In genomic region chr16:9407206-9407758, GRCh38 we compare ENCODE assay signal across 31 cellular contexts.
"Had no signal": no experiment of that assay in that cellular context is flagged by ENCODE, and none has a peak within 500 bp of the region (broad histone marks: within the 10 kb centered on the region; RNA-seq: fewer than 3 reads in every experiment).

No MANE protein-coding gene starts in this region.

- H3K27me3 ChIP-seq: esophagus squamous epithelium, neutrophil, spleen, tibial nerve, upper lobe of left lung had no signal

- H3K36me3 ChIP-seq: esophagus squamous epithelium, heart right ventricle, lower lobe of right lung, neutrophil, spleen, thoracic aorta, tibial nerve, upper lobe of left lung had no signal

- H3K4me3 Mint-ChIP-seq: effector memory CD8-positive, alpha-beta T cell; immature natural killer cell; naive B cell; natural killer cell treated with Interleukin-12 subunit alpha and Interleukin-12 subunit beta and Interleukin-15 and Interleukin-18, amount 100 ng/mL, for 72 hours; neural crest cell; stimulated activated memory B cell treated with anti-CD40 and anti-IgM and Interleukin-4, amounts not matched to agents 10 μg/mL and 1 μg/mL and 100 μg/mL, for 72 hours had no signal

- H3K27ac Mint-ChIP-seq: effector memory CD8-positive, alpha-beta T cell; immature natural killer cell; naive B cell; natural killer cell treated with Interleukin-12 subunit alpha and Interleukin-12 subunit beta and Interleukin-15 and Interleukin-18, amount 100 ng/mL, for 72 hours; stimulated activated memory B cell treated with anti-CD40 and anti-IgM and Interleukin-4, amounts not matched to agents 10 μg/mL and 1 μg/mL and 100 μg/mL, for 72 hours had no signal

- H3K9me3 Mint-ChIP-seq: immature natural killer cell, neural crest cell had no signal

- H3K27me3 Mint-ChIP-seq: effector memory CD8-positive, alpha-beta T cell; stimulated activated memory B cell treated with anti-CD40 and anti-IgM and Interleukin-4, amounts not matched to agents 10 μg/mL and 1 μg/mL and 100 μg/mL, for 72 hours had no signal

- DNase-seq: cortex of kidney; effector memory CD8-positive, alpha-beta T cell; erythroblast; esophagus squamous epithelium; foreskin melanocyte; glutamatergic neuron; heart right ventricle; hippocampal formation; immature natural killer cell; islet precursor cell; kidney glomerular epithelial cell; left ventricle myocardium superior; lower lobe of right lung; mucosa of descending colon; naive B cell; posterior cingulate gyrus; psoas muscle; right cardiac atrium; spleen; stimulated activated CD4-positive, alpha-beta T cell treated with anti-CD3 and anti-CD28 coated beads, Interleukin-4, amount 100 ng/mL, for 4 hours; stimulated activated naive CD8-positive, alpha-beta T cell treated with anti-CD3 and anti-CD28 coated beads, Interleukin-15, Interleukin-2, amounts not matched to agents 100 U/mL and 50 U/mL, for 24 hours; upper lobe of left lung had no signal

- H3K9me3 ChIP-seq: esophagus squamous epithelium, heart right ventricle, lower lobe of right lung, mucosa of descending colon, neutrophil, psoas muscle, thoracic aorta, upper lobe of left lung had no signal

- FAIRE-seq: endometrium, urothelium cell line had no signal

- ATAC-seq: effector memory CD8-positive, alpha-beta T cell; heart right ventricle; left ventricle myocardium superior; lower lobe of right lung; mucosa of descending colon; natural killer cell treated with Interleukin-12 subunit alpha and Interleukin-12 subunit beta and Interleukin-15 and Interleukin-18, amount 100 ng/mL, for 72 hours; psoas muscle; right cardiac atrium; stimulated activated memory B cell treated with anti-CD40 and anti-IgM and Interleukin-4, amounts not matched to agents 10 μg/mL and 1 μg/mL and 100 μg/mL, for 72 hours; stimulated activated naive CD8-positive, alpha-beta T cell treated with anti-CD3 and anti-CD28 coated beads, Interleukin-15, Interleukin-2, amounts not matched to agents 100 U/mL and 50 U/mL, for 24 hours had no signal

- H3K36me3 Mint-ChIP-seq: immature natural killer cell; naive B cell; natural killer cell treated with Interleukin-12 subunit alpha and Interleukin-12 subunit beta and Interleukin-15 and Interleukin-18, amount 100 ng/mL, for 72 hours; stimulated activated memory B cell treated with anti-CD40 and anti-IgM and Interleukin-4, amounts not matched to agents 10 μg/mL and 1 μg/mL and 100 μg/mL, for 72 hours had no signal

- H3K4me3 ChIP-seq: esophagus squamous epithelium, heart right ventricle, lower lobe of right lung, mucosa of descending colon, psoas muscle, skin epidermis, spleen, thoracic aorta, tibial nerve, upper lobe of left lung had no signal

- H3K4me1 ChIP-seq: esophagus squamous epithelium, heart right ventricle, lower lobe of right lung, psoas muscle, spleen, tibial nerve had no signal

- H3K27ac ChIP-seq: esophagus squamous epithelium, heart right ventricle, lower lobe of right lung, neutrophil, psoas muscle, skin epidermis, spleen, thoracic aorta, tibial nerve, upper lobe of left lung had no signal

- H3K4me1 Mint-ChIP-seq: immature natural killer cell; naive B cell; stimulated activated memory B cell treated with anti-CD40 and anti-IgM and Interleukin-4, amounts not matched to agents 10 μg/mL and 1 μg/mL and 100 μg/mL, for 72 hours had no signal
